30 cellular contexts compared by ENCODE assay signal in the genomic region with DNA sequence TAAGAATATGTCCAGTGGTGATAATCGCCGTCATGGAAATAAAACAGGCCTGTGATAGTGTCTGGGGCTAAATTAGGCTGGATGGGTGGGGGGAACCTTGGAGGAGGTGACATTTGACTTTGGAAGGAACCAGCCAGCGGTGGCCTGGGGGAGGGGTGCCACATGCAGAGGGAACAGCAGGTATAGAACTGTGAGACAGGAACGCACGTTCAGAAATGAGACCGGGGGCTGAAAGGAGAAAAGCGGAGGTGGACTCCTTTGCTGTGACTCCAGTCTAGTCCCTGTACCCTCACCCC. TPM values are rescaled to one million over a fixed set of nuclear protein-coding genes. Genes with fewer than 3 reads are reported as not detected.
DNase-seq lines count a peak whose midpoint lies in the region; ATAC-seq, FAIRE-seq and TF ChIP-seq lines count a peak whose summit lies in the region.
"Had no signal": no experiment of that assay in that cellular context is flagged by ENCODE, and none has a peak within 500 bp of the region (broad histone marks: within the 10 kb centered on the region; RNA-seq: fewer than 3 reads in every experiment).

No MANE protein-coding gene starts in this region.

- H3K79me2 ChIP-seq in HepG2 (ENCODE audit: insufficient read depth, low read length) (no peaks in the 10 kb centered on the region), K562 (ENCODE audit: control insufficient read depth, insufficient read depth, low read length) (no peaks in the 10 kb centered on the region)

- H3K27ac Mint-ChIP-seq in naive B cell = no peak overlapping the region
- no peak overlapping the region for H3K27ac Mint-ChIP-seq in stimulated activated memory B cell treated with anti-CD40 and anti-IgM and Interleukin-4, amounts not matched to agents 10 μg/mL and 1 μg/mL and 100 μg/mL, for 72 hours
- H3K27ac Mint-ChIP-seq: activated CD8-positive, alpha-beta T cell treated with anti-CD3 and anti-CD28 coated beads, Interleukin-2, amount 10 ng/mL, durations not matched to agents 7 days and 5 days; effector memory CD8-positive, alpha-beta T cell had no signal

- H3K4me3 ChIP-seq in HepG2 (replicated peaks in 1 of 3; ENCODE audit: insufficient read depth in 1 of 3, low read depth in 2 of 3, low read length in 3 of 3) = peak overlapping the region in 2 of 3 experiments; percentile 33 to 58; a peak in 2 of 6 replicates
- no peak overlapping the region for H3K4me3 ChIP-seq in right lobe of liver
- peak overlapping the region; percentile 15; the same call in 1 of the 2 replicates for H3K4me3 ChIP-seq in K562

- TF ChIP-seq CTCF in HepG2 (CRISPR knock-in tag; IDR thresholded peaks at IDR 0.05) = no peak
- TF ChIP-seq CTCF in right lobe of liver (IDR thresholded peaks at IDR 0.05) = no peak
- no peak for TF ChIP-seq CTCF in K562 (IDR thresholded peaks at IDR 0.05 in 2 of 3, conservative IDR thresholded peaks at IDR 0.05 in 1 of 3; ENCODE audit: insufficient read depth in 2 of 3, low read depth in 1 of 3, low read length in 3 of 3)
- TF ChIP-seq CTCF in GM10266 (IDR thresholded peaks at IDR 0.05; ENCODE audit: control insufficient read depth, insufficient read depth, low read depth, missing control alignments) = no peak

- H3K9me3 ChIP-seq in HepG2 (ENCODE audit: low read length) = no peaks in the 10 kb centered on the region
- H3K9me3 ChIP-seq in right lobe of liver = no peaks in the 10 kb centered on the region
- peaks cover 2% of the 10 kb centered on the region; the same call in 1 of the 2 replicates for H3K9me3 ChIP-seq in K562 (replicated peaks; ENCODE audit: control insufficient read depth, insufficient read depth, low read depth, low read length)
- H3K9me3 ChIP-seq: left ventricle myocardium inferior, uterus had no signal

- no peaks in the 10 kb centered on the region for H3K9me1 ChIP-seq in K562 (ENCODE audit: control insufficient read depth, insufficient read depth, low read length)

- 34% methylated on average over 7 of the region's 7 CpGs for WGBS in HepG2 (ENCODE audit: low lambda C conversion rate)
- 72% methylated on average over 7 of the region's 7 CpGs for WGBS in right lobe of liver (ENCODE audit: insufficient coverage, low coverage, low lambda C conversion rate, missing lambda C conversion rate)
- 2% methylated on average over 4 of the region's 7 CpGs for WGBS in K562 (ENCODE audit: insufficient coverage, low coverage, missing lambda C conversion rate)

- peaks cover 29% of the 10 kb centered on the region for H3K4me1 ChIP-seq in HepG2 (ENCODE audit: insufficient read depth, low read length)
- H3K4me1 ChIP-seq in right lobe of liver = peaks cover 0 to 52% (median 8%) of the 10 kb centered on the region in 4 donors
- peaks cover 25 to 67% of the 10 kb centered on the region in 2 experiments; a peak in 4 of 5 replicates for H3K4me1 ChIP-seq in K562 (replicated peaks in 1 of 2; ENCODE audit: control insufficient read depth in 2 of 2, insufficient read depth in 2 of 2, low read length in 2 of 2)

- intact Hi-C loops in HepG2 (cut with micrococcal nuclease; ENCODE audit: unreplicated experiment) = loop anchor here (5.0 to 10.0 kb wide), 2 partner anchors 186 to 286 kb away; no protein-coding TSS in a partner anchor
- intact Hi-C loops in right lobe of liver (cut with DNase I) = no loop called here
- intact Hi-C loops in K562 (cut with micrococcal nuclease) = loop anchor here (10.0 kb wide), 1 partner anchor 476 kb away; the partner anchor contains the start of gene KIF11

- CTCF ChIA-PET in HepG2 (lab: Yijun Ruan, JAX; ENCODE audit: low intra/inter-chr PET ratio, low total read pairs) (no interaction called here), K562 (lab: Yijun Ruan, JAX; ENCODE audit: low intra/inter-chr PET ratio) (no interaction called here)

- DNase-seq in HepG2 (ENCODE audit: low spot score) = no peak
- no peak for DNase-seq in right lobe of liver
- DNase-seq in K562 (ENCODE audit: extremely low read depth in 1 of 4, low spot score in 3 of 4) = peak; percentile 25 to 73 (median 48)
- no peak for DNase-seq in naive B cell
- DNase-seq in MV-4-11 (lab: John Stamatoyannopoulos, UW) = no peak
- DNase-seq in hippocampal formation (lab: John Stamatoyannopoulos, UW) = no peak
- DNase-seq in GM10266 (ENCODE audit: extremely low spot score) = no peak
- DNase-seq: activated CD4-positive, CD25-positive, alpha-beta regulatory T cell; activated CD8-positive, alpha-beta T cell treated with anti-CD3 and anti-CD28 coated beads, Interleukin-2, amount 10 ng/mL, durations not matched to agents 7 days and 5 days; activated naive CD4-positive, alpha-beta T cell; AML-193; amniotic stem cell; effector memory CD8-positive, alpha-beta T cell; HCEC 1CT; hypothalamus; left ventricle myocardium inferior; NCI-H1105 treated with DMSO at 0.1 percent for 48 hours; NCI-H2081 treated with DMSO at 0.1 percent for 48 hours; NCI-H446 treated with DMSO at 0.1 percent for 48 hours; SHP77 treated with DMSO at 0.1 percent for 48 hours; stimulated activated CD4-positive, alpha-beta T cell treated with anti-CD3 and anti-CD28 coated beads, Interleukin-2, amount 100 ng/mL, for 24 hours; uterus had no signal

- H2AFZ ChIP-seq in HepG2 (ENCODE audit: low read length) (no peak overlapping the region), K562 (ENCODE audit: low read depth, low read length) (peak overlapping the region; percentile 66)

- TF ChIP-seq RAD21 in HepG2 (CRISPR knock-in tag; IDR thresholded peaks at IDR 0.05) = no peak
- TF ChIP-seq RAD21 in K562 (CRISPR knock-in tag; conservative IDR thresholded peaks at IDR 0.05 in 1 of 2, IDR thresholded peaks at IDR 0.05 in 1 of 2) = no peak

- H3K36me3 ChIP-seq in HepG2 (replicated peaks in 1 of 2; ENCODE audit: control insufficient read depth in 1 of 2, insufficient read depth in 2 of 2, low read length in 2 of 2) (no peaks in the 10 kb centered on the region), right lobe of liver (no peaks in the 10 kb centered on the region), K562 (ENCODE audit: control insufficient read depth, insufficient read depth, low read length) (no peaks in the 10 kb centered on the region)
- H3K36me3 ChIP-seq: left ventricle myocardium inferior, uterus had no signal

- POLR2A ChIA-PET in HepG2 (lab: Yijun Ruan, JAX) = no interaction called here
- POLR2A ChIA-PET in K562 (lab: Yijun Ruan, JAX) = interaction anchor here (0.6 to 0.7 kb wide), 2 partner anchors 57 to 66 kb away, joined by 3 to 4 read pairs; no protein-coding TSS in a partner anchor

- H3K4me1 Mint-ChIP-seq in naive B cell = peaks cover 28 to 53% (median 43%) of the 10 kb centered on the region in 3 donors
- peaks cover 58% of the 10 kb centered on the region for H3K4me1 Mint-ChIP-seq in stimulated activated memory B cell treated with anti-CD40 and anti-IgM and Interleukin-4, amounts not matched to agents 10 μg/mL and 1 μg/mL and 100 μg/mL, for 72 hours

- H3K27ac ChIP-seq in HepG2 (ENCODE audit: extremely low read length, insufficient read depth, low read length) = no peak overlapping the region
- H3K27ac ChIP-seq in right lobe of liver = peak overlapping the region in 1 of 3 donors; percentile 8
- peak overlapping the region; percentile 80 for H3K27ac ChIP-seq in K562 (ENCODE audit: extremely low read depth, low read depth, low read length)
- H3K27ac ChIP-seq: coronary artery, left ventricle myocardium inferior, uterus had no signal

- no peaks in the 10 kb centered on the region for H4K20me1 ChIP-seq in HepG2 (ENCODE audit: insufficient read depth, low read length)
- H4K20me1 ChIP-seq in K562 (replicated peaks; ENCODE audit: control insufficient read depth, insufficient read depth, low read length) = no peaks in the 10 kb centered on the region

- ATAC-seq in HepG2 = no peak
- no peak for ATAC-seq in right lobe of liver
- ATAC-seq in K562 = peak; percentile 31
- ATAC-seq in naive B cell (ENCODE audit: low read depth in 2 of 2) = no peak
- ATAC-seq in stimulated activated memory B cell treated with anti-CD40 and anti-IgM and Interleukin-4, amounts not matched to agents 10 μg/mL and 1 μg/mL and 100 μg/mL, for 72 hours = no peak
- ATAC-seq: activated CD8-positive, alpha-beta T cell treated with anti-CD3 and anti-CD28 coated beads, Interleukin-2, amount 10 ng/mL, durations not matched to agents 7 days and 5 days; effector memory CD8-positive, alpha-beta T cell; esophagus mucosa had no signal

- H3K4me2 ChIP-seq in HepG2 (ENCODE audit: low read depth, low read length) = peak overlapping the region; percentile 89
- H3K4me2 ChIP-seq in K562 (ENCODE audit: insufficient read depth, low read length) = peak overlapping the region; percentile 70

- H3K9ac ChIP-seq in HepG2 (ENCODE audit: insufficient read depth, low read depth, low read length) (no peak overlapping the region), K562 (ENCODE audit: insufficient read depth in 1 of 2, low read depth in 2 of 2, low read length in 2 of 2) (peak overlapping the region; percentile 68 to 79; a peak in 3 of 4 replicates)

- H3K36me3 Mint-ChIP-seq in naive B cell = no peaks in the 10 kb centered on the region
- no peaks in the 10 kb centered on the region for H3K36me3 Mint-ChIP-seq in stimulated activated memory B cell treated with anti-CD40 and anti-IgM and Interleukin-4, amounts not matched to agents 10 μg/mL and 1 μg/mL and 100 μg/mL, for 72 hours

- H3K27me3 Mint-ChIP-seq in naive B cell = peaks cover 60 to 91% (median 89%) of the 10 kb centered on the region in 3 donors
- H3K27me3 Mint-ChIP-seq in stimulated activated memory B cell treated with anti-CD40 and anti-IgM and Interleukin-4, amounts not matched to agents 10 μg/mL and 1 μg/mL and 100 μg/mL, for 72 hours = peaks cover 88% of the 10 kb centered on the region

- H3K27me3 ChIP-seq in HepG2 (ENCODE audit: control insufficient read depth in 1 of 2, insufficient read depth in 2 of 2, low read length in 2 of 2) (peaks cover 11 to 62% of the 10 kb centered on the region in 2 experiments), right lobe of liver (peaks cover 0 to 8% of the 10 kb centered on the region in 2 donors), K562 (ENCODE audit: control insufficient read depth in 2 of 2, insufficient read depth in 2 of 2, low read length in 2 of 2) (no peaks in the 10 kb centered on the region)

- no peaks in the 10 kb centered on the region for H3K9me3 Mint-ChIP-seq in naive B cell
- no peaks in the 10 kb centered on the region for H3K9me3 Mint-ChIP-seq in stimulated activated memory B cell treated with anti-CD40 and anti-IgM and Interleukin-4, amounts not matched to agents 10 μg/mL and 1 μg/mL and 100 μg/mL, for 72 hours
- H3K9me3 Mint-ChIP-seq: effector memory CD8-positive, alpha-beta T cell had no signal

- TF ChIP-seq POLR2A in HepG2 (IDR thresholded peaks at IDR 0.05; ENCODE audit: insufficient read depth in 1 of 2, low read depth in 2 of 2, low read length in 2 of 2) (no peak), right lobe of liver (IDR thresholded peaks at IDR 0.05) (no peak), K562 (conservative IDR thresholded peaks at IDR 0.05) (no peak)

- peak overlapping the region in 7 of 8 donors; percentile 13 to 88 (median 42) for H3K4me3 Mint-ChIP-seq in naive B cell
- H3K4me3 Mint-ChIP-seq in stimulated activated memory B cell treated with anti-CD40 and anti-IgM and Interleukin-4, amounts not matched to agents 10 μg/mL and 1 μg/mL and 100 μg/mL, for 72 hours = peak overlapping the region; percentile 41
- H3K4me3 Mint-ChIP-seq: activated CD8-positive, alpha-beta T cell treated with anti-CD3 and anti-CD28 coated beads, Interleukin-2, amount 10 ng/mL, durations not matched to agents 7 days and 5 days had no signal

- in situ Hi-C loops in HepG2 (cut with HindIII; ENCODE audit: extremely low pct_ligation_motif_present, low pct_unique_long_range_greater_than_20kb) = loop anchor here (10.0 kb wide), 1 partner anchor 224 kb away; no protein-coding TSS in a partner anchor
- in situ Hi-C loops in K562 (cut with MboI) = no loop called here

- no peak for TF ChIP-seq EP300 in HepG2 (IDR thresholded peaks at IDR 0.05; ENCODE audit: low read depth in 2 of 2, low read length in 2 of 2)
- no peak for TF ChIP-seq EP300 in HepG2 (CRISPR knock-in tag; IDR thresholded peaks at IDR 0.05; ENCODE audit: borderline replicate concordance)
- TF ChIP-seq EP300 in K562 (IDR thresholded peaks at IDR 0.05; ENCODE audit: low read length) = no peak

- BruUV-seq in HepG2 (replicated peaks; lab: Mats Ljungman, UMichigan) (no TSS peak), K562 (replicated peaks; lab: Mats Ljungman, UMichigan) (TSS peak; percentile 43)

- no peak for FAIRE-seq in HepG2 (lab: Jason Lieb, UNC)
- FAIRE-seq in K562 (lab: Jason Lieb, UNC) = peak; percentile 77
- FAIRE-seq: A204.1, frontal cortex, G401.6, GM18507 had no signal

RNA-seq across cellular contexts. Expression of gene CYP26A1, which starts 2.6 kb away (rescaled TPM):
- not detected in 2 replicates for total RNA-seq in HepG2 (2016; rRNA removed; fragmentation: Illumina TruSeq; extraction: Trizol)
- total RNA-seq in HepG2 (2016; cell fraction: cytosol; rRNA removed; fragmentation: Illumina TruSeq; extraction: Trizol; ENCODE audit: low read depth) = not detected in 2 replicates
- total RNA-seq in HepG2 (2016; cell fraction: insoluble cytoplasmic fraction; rRNA removed; fragmentation: Illumina TruSeq; extraction: Trizol) = not detected in 2 replicates
- total RNA-seq in HepG2 (2016; cell fraction: membrane; rRNA removed; fragmentation: Illumina TruSeq; extraction: Trizol) = not detected in 2 replicates
- not detected in 2 replicates for total RNA-seq in HepG2 (2016; cell fraction: nucleus; rRNA removed; fragmentation: Illumina TruSeq; extraction: Trizol)
- 0.15 and 0.31 TPM in 2 replicates for polyA plus RNA-seq in HepG2 (2011; rRNA removed)
- polyA plus RNA-seq in HepG2 (2011; cell fraction: cytosol; rRNA removed) = 0.14 and 0.48 TPM in 2 replicates
- 1.4 and 1.6 TPM in 2 replicates for polyA plus RNA-seq in HepG2 (2011; cell fraction: nucleus; rRNA removed)
- polyA plus RNA-seq in HepG2 (2012) = not detected in 2 replicates
- not detected in 2 replicates for polyA plus RNA-seq in HepG2 (2016; cell fraction: cytosol; fragmentation: Illumina TruSeq; extraction: Trizol; ENCODE audit: low read depth)
- not detected in 2 replicates for polyA plus RNA-seq in HepG2 (2016; cell fraction: insoluble cytoplasmic fraction; fragmentation: Illumina TruSeq; extraction: Trizol; ENCODE audit: low read depth)
- polyA plus RNA-seq in HepG2 (2016; cell fraction: membrane; fragmentation: Illumina TruSeq; extraction: Trizol; ENCODE audit: low read depth) = not detected in 2 replicates
- not detected in 2 replicates for polyA plus RNA-seq in HepG2 (2016; cell fraction: nucleus; fragmentation: Illumina TruSeq; extraction: Trizol; ENCODE audit: insufficient read depth, low read depth)
- polyA minus RNA-seq in HepG2 (2011; rRNA and poly(A)+ RNA removed; ENCODE audit: low replicate concordance) = 0.20 TPM in 1 of 2 replicates, not detected in the other
- polyA minus RNA-seq in HepG2 (2011; cell fraction: cytosol; rRNA and poly(A)+ RNA removed) = not detected in 2 replicates
- polyA minus RNA-seq in HepG2 (2011; cell fraction: nucleus; rRNA and poly(A)+ RNA removed) = 0.13 TPM in 1 of 2 replicates, not detected in the other
- 10 to 100 TPM in 3 of 6 experiments, under 1 TPM in 1, not detected in 2; 0.95 to 53.1 (median 12.6) TPM for total RNA-seq in right lobe of liver
- total RNA-seq in K562 (2011; cell fraction: chromatin; rRNA removed; ENCODE audit: low replicate concordance) = 5.2 and 7.0 TPM in 2 replicates
- total RNA-seq in K562 (2011; cell fraction: nucleolus; rRNA removed) = 4.5 and 10.0 TPM in 2 replicates
- 2.8 and 5.3 TPM in 2 replicates for total RNA-seq in K562 (2011; cell fraction: nucleoplasm; rRNA removed)
- 1.4 and 1.6 TPM in 2 replicates for total RNA-seq in K562 (2014; rRNA removed)
- 1.2 and 1.4 TPM in 2 replicates for total RNA-seq in K562 (2014; rRNA removed; fragmentation: Illumina TruSeq; extraction: Trizol)
- total RNA-seq in K562 (2015; rRNA removed; fragmentation: Illumina TruSeq; extraction: Trizol) = 5.0 and 5.2 TPM in 2 replicates
- 1.6 and 2.5 TPM in 2 replicates for total RNA-seq in K562 (2021)
- 4.0 and 5.1 TPM in 2 replicates for polyA plus RNA-seq in K562 (2011; rRNA removed)
- polyA plus RNA-seq in K562 (2011; cell fraction: cytosol; rRNA removed) = 2.3 and 5.8 TPM in 2 replicates
- polyA plus RNA-seq in K562 (2011; cell fraction: nucleus; rRNA removed) = 10.4 and 19.4 TPM in 2 replicates
- 2.4 and 3.1 TPM in 2 replicates for polyA plus RNA-seq in K562 (2012)
- 0.54 and 1.5 TPM in 2 replicates for polyA plus RNA-seq in K562 (2014; fragmentation: Illumina TruSeq; extraction: Trizol)
- polyA plus RNA-seq in K562 (2014; fragmentation: Nextera tagmentation; extraction: Ambion mirVana) = under 1 TPM; 0.11 to 0.38 TPM
- polyA plus RNA-seq in K562 (2014; rRNA removed) = 1.6 TPM in 2 replicates
- 0.98 and 1.4 TPM in 2 replicates for polyA minus RNA-seq in K562 (2011; rRNA and poly(A)+ RNA removed)
- 0.86 and 1.3 TPM in 2 replicates for polyA minus RNA-seq in K562 (2011; cell fraction: cytosol; rRNA and poly(A)+ RNA removed)
- 3.7 and 4.4 TPM in 2 replicates for polyA minus RNA-seq in K562 (2011; cell fraction: nucleus; rRNA and poly(A)+ RNA removed)
- polyA plus RNA-seq in naive B cell (ENCODE audit: low read depth in 6 of 6) = not detected
- total RNA-seq: activated CD8-positive, alpha-beta T cell treated with anti-CD3 and anti-CD28 coated beads, Interleukin-2, amount 10 ng/mL, durations not matched to agents 7 days and 5 days; esophagus mucosa; left ventricle myocardium inferior; smooth muscle cell had no signal

RNA-seq across cellular contexts. Expression of gene CYP26C1, which starts 10.5 kb away (rescaled TPM):
- 0.02 TPM in 1 of 2 replicates, not detected in the other for total RNA-seq in HepG2 (2016; rRNA removed; fragmentation: Illumina TruSeq; extraction: Trizol)
- total RNA-seq in HepG2 (2016; cell fraction: cytosol; rRNA removed; fragmentation: Illumina TruSeq; extraction: Trizol; ENCODE audit: low read depth) = not detected in 2 replicates
- 0.02 TPM in 1 of 2 replicates, not detected in the other for total RNA-seq in HepG2 (2016; cell fraction: insoluble cytoplasmic fraction; rRNA removed; fragmentation: Illumina TruSeq; extraction: Trizol)
- total RNA-seq in HepG2 (2016; cell fraction: membrane; rRNA removed; fragmentation: Illumina TruSeq; extraction: Trizol) = not detected in 2 replicates
- total RNA-seq in HepG2 (2016; cell fraction: nucleus; rRNA removed; fragmentation: Illumina TruSeq; extraction: Trizol) = 0.12 and 0.19 TPM in 2 replicates
- not detected in 2 replicates for polyA plus RNA-seq in HepG2 (2011; rRNA removed)
- not detected in 2 replicates for polyA plus RNA-seq in HepG2 (2011; cell fraction: cytosol; rRNA removed)
- 0.35 and 0.42 TPM in 2 replicates for polyA plus RNA-seq in HepG2 (2011; cell fraction: nucleus; rRNA removed)
- not detected in 2 replicates for polyA plus RNA-seq in HepG2 (2012)
- not detected in 2 replicates for polyA plus RNA-seq in HepG2 (2016; cell fraction: cytosol; fragmentation: Illumina TruSeq; extraction: Trizol; ENCODE audit: low read depth)
- polyA plus RNA-seq in HepG2 (2016; cell fraction: insoluble cytoplasmic fraction; fragmentation: Illumina TruSeq; extraction: Trizol; ENCODE audit: low read depth) = not detected in 2 replicates
- not detected in 2 replicates for polyA plus RNA-seq in HepG2 (2016; cell fraction: membrane; fragmentation: Illumina TruSeq; extraction: Trizol; ENCODE audit: low read depth)
- polyA plus RNA-seq in HepG2 (2016; cell fraction: nucleus; fragmentation: Illumina TruSeq; extraction: Trizol; ENCODE audit: insufficient read depth, low read depth) = not detected in 2 replicates
- polyA minus RNA-seq in HepG2 (2011; rRNA and poly(A)+ RNA removed; ENCODE audit: low replicate concordance) = 0.07 and 0.26 TPM in 2 replicates
- polyA minus RNA-seq in HepG2 (2011; cell fraction: cytosol; rRNA and poly(A)+ RNA removed) = not detected in 2 replicates
- polyA minus RNA-seq in HepG2 (2011; cell fraction: nucleus; rRNA and poly(A)+ RNA removed) = 0.87 and 1.5 TPM in 2 replicates
- total RNA-seq in right lobe of liver = under 1 TPM in 3 of 6 experiments, not detected in 3; 0.07 to 0.12 (median 0.10) TPM
- 0.72 and 1.5 TPM in 2 replicates for total RNA-seq in K562 (2011; cell fraction: chromatin; rRNA removed; ENCODE audit: low replicate concordance)
- total RNA-seq in K562 (2011; cell fraction: nucleolus; rRNA removed) = 0.26 and 0.83 TPM in 2 replicates
- total RNA-seq in K562 (2011; cell fraction: nucleoplasm; rRNA removed) = 0.59 and 0.84 TPM in 2 replicates
- 0.08 and 0.09 TPM in 2 replicates for total RNA-seq in K562 (2014; rRNA removed)
- not detected in 2 replicates for total RNA-seq in K562 (2014; rRNA removed; fragmentation: Illumina TruSeq; extraction: Trizol)
- 0.07 and 0.08 TPM in 2 replicates for total RNA-seq in K562 (2015; rRNA removed; fragmentation: Illumina TruSeq; extraction: Trizol)
- 0.07 and 0.16 TPM in 2 replicates for total RNA-seq in K562 (2021)
- polyA plus RNA-seq in K562 (2011; rRNA removed) = not detected in 2 replicates
- polyA plus RNA-seq in K562 (2011; cell fraction: cytosol; rRNA removed) = not detected in 2 replicates
- 0.08 and 0.13 TPM in 2 replicates for polyA plus RNA-seq in K562 (2011; cell fraction: nucleus; rRNA removed)
- polyA plus RNA-seq in K562 (2012) = 0.04 TPM in 1 of 2 replicates, not detected in the other
- polyA plus RNA-seq in K562 (2014; fragmentation: Illumina TruSeq; extraction: Trizol) = not detected in 2 replicates
- not detected for polyA plus RNA-seq in K562 (2014; fragmentation: Nextera tagmentation; extraction: Ambion mirVana)
- polyA plus RNA-seq in K562 (2014; rRNA removed) = not detected in 2 replicates
- polyA minus RNA-seq in K562 (2011; rRNA and poly(A)+ RNA removed) = 0.04 and 0.06 TPM in 2 replicates
- polyA minus RNA-seq in K562 (2011; cell fraction: cytosol; rRNA and poly(A)+ RNA removed) = not detected in 2 replicates
- polyA minus RNA-seq in K562 (2011; cell fraction: nucleus; rRNA and poly(A)+ RNA removed) = 0.67 and 1.00 TPM in 2 replicates
- under 1 TPM in 1 of 6 donors, not detected in 5; 0.10 TPM for polyA plus RNA-seq in naive B cell (ENCODE audit: low read depth in 6 of 6)
- total RNA-seq: esophagus mucosa, left ventricle myocardium inferior had no signal
- polyA plus RNA-seq: smooth muscle cell had no signal

Comparison
In these comparisons a context has a peak if more than half of its experiments do, and no peak if none do; other contexts are left out.
1. H3K4me3 ChIP-seq: peak in HepG2 (2 of 3) and K562 (single experiment); none in right lobe of liver (0 of 3).
2. intact Hi-C loops: an anchor here in HepG2 (5.0 to 10.0 kb wide) and K562 (10.0 kb wide); none called in right lobe of liver.
3. DNase-seq: peak in K562 (4 of 4); none in HepG2 (single experiment), right lobe of liver (0 of 3), naive B cell (single experiment), MV-4-11 (single experiment), hippocampal formation (0 of 2) and GM10266 (single experiment).
4. Of the 241 proteins assayed by ChIP-seq in both HepG2 and K562: peak only in HepG2: none; only in K562: NCOR1, PRDM10 and ZFP36; in both: none; in neither: 236; mixed calls (peak in some experiments, not most) for 2.